In the genomic region with DNA sequence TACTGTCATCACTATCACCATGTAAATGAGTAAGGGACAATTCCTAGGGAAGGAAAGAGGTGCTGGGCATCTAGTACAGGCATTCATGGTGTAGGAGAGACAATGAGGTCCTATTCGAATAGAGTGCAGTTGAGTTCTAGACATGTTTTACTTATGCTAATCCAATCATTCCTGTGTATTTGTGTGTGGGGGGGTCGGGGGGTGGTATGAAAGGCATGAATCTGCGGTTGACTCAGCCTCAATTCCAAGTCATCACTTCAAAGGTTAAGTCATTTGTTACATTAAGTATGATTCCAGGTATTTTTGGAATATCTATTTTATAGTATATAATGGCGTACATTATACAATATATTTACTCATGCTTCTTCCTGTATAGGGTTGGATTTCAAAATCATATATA, we compare ENCODE assay signal across 17 cellular contexts.
DNase-seq lines count a peak whose midpoint lies in the region; ATAC-seq and TF ChIP-seq lines count a peak whose summit lies in the region.
"Had no signal": no experiment of that assay in that cellular context is flagged by ENCODE, and none has a peak within 500 bp of the region (broad histone marks: within the 10 kb centered on the region; RNA-seq: fewer than 3 reads in every experiment).

No MANE protein-coding gene starts in this region.

- BruUV-seq in IMR-90 (replicated peaks; lab: Mats Ljungman, UMichigan), result no TSS peak

- H3K14ac ChIP-seq in IMR-90 (replicated peaks; ENCODE audit: low read depth, low read length), result peak overlapping the region; percentile 93

- intact Hi-C loops in IMR-90 (cut with micrococcal nuclease), result no loop called here

- H3K4me2 ChIP-seq in SK-N-SH (0 out of 2 replicates have a peak overlapping the region, but pooled peaks have one; percentile 19), IMR-90 (ENCODE audit: low read depth, low read length) (no peak overlapping the region), skeletal muscle satellite cell (ENCODE audit: low read length) (no peak overlapping the region)
- H3K4me2 ChIP-seq: BLaER1 had no signal

- CTCF ChIA-PET in SK-N-SH (lab: Yijun Ruan, JAX) (no interaction called here), IMR-90 (lab: Yijun Ruan, JAX) (no interaction called here)

- ATAC-seq in SK-N-SH treated with all-trans-retinoic acid at 6 μM for 48 hours (no peak; the same call in 2 of the 3 replicates), IMR-90 (ENCODE audit: low read depth) (no peak)
- no peak for ATAC-seq in activated naive CD4-positive, alpha-beta T cell treated with anti-CD3 and anti-CD28 coated beads, Interleukin-2, amount 50 U/mL, for 72 hours
- ATAC-seq: HCT116 had no signal

- H3K9me3 ChIP-seq in SK-N-SH, result peaks cover 6% of the 10 kb centered on the region; the same call in 1 of the 2 replicates
- peaks cover 5% of the 10 kb centered on the region for H3K9me3 ChIP-seq in IMR-90 (ENCODE audit: control insufficient read depth, insufficient read depth, low read length)
- H3K9me3 ChIP-seq in skeletal muscle satellite cell (replicated peaks; ENCODE audit: low read length), result no peaks in the 10 kb centered on the region

- peak overlapping the region; percentile 67 for H2AK9ac ChIP-seq in IMR-90 (replicated peaks; ENCODE audit: low read depth, low read length, poor library complexity)

- H3K79me2 ChIP-seq in SK-N-SH (ENCODE audit: insufficient read depth), result no peaks in the 10 kb centered on the region

- H4K8ac ChIP-seq in IMR-90 (ENCODE audit: low read depth in 2 of 2, low read length in 2 of 2), result peak overlapping the region; percentile 64 to 91

- peak overlapping the region; percentile 96 for H3K4ac ChIP-seq in IMR-90 (ENCODE audit: low read depth, low read length)

- peaks cover 0 to 5% of the 10 kb centered on the region in 2 donors for H3K36me3 Mint-ChIP-seq in activated naive CD4-positive, alpha-beta T cell treated with anti-CD3 and anti-CD28 coated beads, Interleukin-2, amount 50 U/mL, for 72 hours
- H3K36me3 Mint-ChIP-seq: CD4-positive, CD25-positive, alpha-beta regulatory T cell had no signal

- TF ChIP-seq POLR2A in IMR-90 (IDR thresholded peaks at IDR 0.05; ENCODE audit: low read depth, low read length), result no peak

- H3K56ac ChIP-seq in IMR-90 (ENCODE audit: extremely low read depth, insufficient read depth, low read length), result no peak overlapping the region

- peak overlapping the region; percentile 96 for H2BK120ac ChIP-seq in IMR-90 (ENCODE audit: low read depth, low read length)

- H3K4me3 ChIP-seq in SK-N-SH (ENCODE audit: low read depth in 2 of 2, low read length in 1 of 2) (no peak overlapping the region), IMR-90 (ENCODE audit: insufficient read depth, low read depth, low read length) (no peak overlapping the region), brain microvascular endothelial cell (ENCODE audit: low read depth, low read length) (no peak overlapping the region), skeletal muscle satellite cell (ENCODE audit: low read length) (peak overlapping the region; percentile 16)
- H3K4me3 ChIP-seq: BLaER1 had no signal

- peak overlapping the region; percentile 95; the same call in 2 of the 3 replicates for H2BK15ac ChIP-seq in IMR-90 (ENCODE audit: low read depth, low read length)

- H4K91ac ChIP-seq in IMR-90 (ENCODE audit: insufficient read depth, low read depth, low read length), result peak overlapping the region; percentile 86

- H3K4me1 ChIP-seq in SK-N-SH (ENCODE audit: control insufficient read depth in 1 of 2, insufficient read depth in 2 of 2, low read depth in 1 of 2, low read length in 1 of 2) (peaks cover 0 to 14% of the 10 kb centered on the region in 2 experiments; a peak in 2 of 4 replicates), IMR-90 (ENCODE audit: control insufficient read depth, insufficient read depth, low read length) (peaks cover 9% of the 10 kb centered on the region), skeletal muscle satellite cell (ENCODE audit: control insufficient read depth, insufficient read depth, low read length) (peaks cover 36% of the 10 kb centered on the region)
- H3K4me1 ChIP-seq: BLaER1 had no signal

- TF ChIP-seq EP300 in SK-N-SH (IDR thresholded peaks at IDR 0.05; ENCODE audit: borderline replicate concordance in 1 of 2, low read depth in 1 of 2, low read length in 1 of 2), result no peak

- peak overlapping the region; percentile 98 for H2BK20ac ChIP-seq in IMR-90 (ENCODE audit: low read depth, low read length)

- peak overlapping the region; percentile 54; the same call in 1 of the 2 replicates for H3K9ac ChIP-seq in SK-N-SH
- H3K9ac ChIP-seq in IMR-90 (ENCODE audit: low read depth, low read length), result no peak overlapping the region
- no peak overlapping the region for H3K9ac ChIP-seq in skeletal muscle satellite cell (ENCODE audit: low read depth, low read length)
- H3K9ac ChIP-seq: BLaER1 had no signal

- no peaks in the 10 kb centered on the region for H3K9me2 ChIP-seq in SK-N-SH

- H3K27me3 ChIP-seq in SK-N-SH (ENCODE audit: insufficient read depth), result no peaks in the 10 kb centered on the region
- H3K27me3 ChIP-seq in IMR-90 (ENCODE audit: control insufficient read depth, insufficient read depth, low read length), result no peaks in the 10 kb centered on the region
- no peaks in the 10 kb centered on the region for H3K27me3 ChIP-seq in brain microvascular endothelial cell (replicated peaks)
- no peaks in the 10 kb centered on the region for H3K27me3 ChIP-seq in skeletal muscle satellite cell (ENCODE audit: control insufficient read depth, insufficient read depth, low read length)
- H3K27me3 ChIP-seq: BLaER1 had no signal

- peaks cover 4 to 13% of the 10 kb centered on the region in 2 donors for H3K9me3 Mint-ChIP-seq in activated naive CD4-positive, alpha-beta T cell treated with anti-CD3 and anti-CD28 coated beads, Interleukin-2, amount 50 U/mL, for 72 hours

- H2AK5ac ChIP-seq in IMR-90 (ENCODE audit: low read depth, low read length), result peak overlapping the region; percentile 87

- H3K9me1 ChIP-seq in IMR-90 (ENCODE audit: insufficient read depth, low read length), result peaks cover 5% of the 10 kb centered on the region

- H3K27ac ChIP-seq in SK-N-SH (ENCODE audit: low read depth in 2 of 2, low read length in 1 of 2) (peak overlapping the region in 1 of 2 experiments; percentile 92; a peak in 2 of 4 replicates), IMR-90 (ENCODE audit: insufficient read depth, low read length) (peak overlapping the region; percentile 30; the same call in 1 of the 2 replicates), brain microvascular endothelial cell (no peak overlapping the region)
- H3K27ac ChIP-seq: 22Rv1, BLaER1 had no signal

- no peak overlapping the region for H3K27ac Mint-ChIP-seq in activated naive CD4-positive, alpha-beta T cell treated with anti-CD3 and anti-CD28 coated beads, Interleukin-2, amount 50 U/mL, for 72 hours
- H3K27ac Mint-ChIP-seq: CD4-positive, CD25-positive, alpha-beta regulatory T cell; IgD-negative memory B cell had no signal

- peak overlapping the region; percentile 94; the same call in 1 of the 2 replicates for H3K23ac ChIP-seq in IMR-90 (ENCODE audit: low read depth, low read length)

- DNase-seq in SK-N-SH (no peak), IMR-90 (peak; percentile 58), brain microvascular endothelial cell (peak; percentile 61), NCI-H82 treated with DMSO at 0.1 percent for 48 hours (lab: John Stamatoyannopoulos, UW; ENCODE audit: unreplicated experiment) (no peak), ecto neural progenitor cell (ENCODE audit: low spot score) (no peak)
- no peak for DNase-seq in activated naive CD4-positive, alpha-beta T cell treated with anti-CD3 and anti-CD28 coated beads, Interleukin-2, amount 50 U/mL, for 72 hours (ENCODE audit: low spot score in 2 of 2)
- DNase-seq: AML-193; Calu3; CD4-positive, CD25-positive, alpha-beta regulatory T cell; DMS 273 treated with DMSO at 0.1 percent for 48 hours; GDM1 had no signal

- H3K79me1 ChIP-seq in IMR-90 (ENCODE audit: low read depth in 1 of 2, low read length in 2 of 2), result no peaks in the 10 kb centered on the region

- no peak for TF ChIP-seq CTCF in SK-N-SH (IDR thresholded peaks at IDR 0.05)
- no peak for TF ChIP-seq CTCF in IMR-90 (conservative IDR thresholded peaks at IDR 0.05; ENCODE audit: low read depth, low read length)
- no peak for TF ChIP-seq CTCF in brain microvascular endothelial cell (IDR thresholded peaks at IDR 0.05; ENCODE audit: low read depth, low read length, missing control alignments)

- peaks cover 19% of the 10 kb centered on the region for H3F3A ChIP-seq in SK-N-SH (replicated peaks; ENCODE audit: insufficient read depth)

- POLR2A ChIA-PET in SK-N-SH (lab: Yijun Ruan, JAX) (no interaction called here), IMR-90 (lab: Charles Lee; ENCODE audit: unreplicated experiment) (no interaction called here)

- H4K5ac ChIP-seq in IMR-90 (ENCODE audit: low read depth, low read length), result peak overlapping the region; percentile 52; the same call in 1 of the 2 replicates

- 60% methylated on average over 4 of the region's 4 CpGs for WGBS in SK-N-SH (ENCODE audit: low lambda C conversion rate)
- WGBS in IMR-90 (ENCODE audit: extremely low coverage in 2 of 2, insufficient read length in 1 of 2), 2 experiments, result no CpG with 5 or more reads among the region's 4 CpGs

- in situ Hi-C loops in IMR-90 (cut with MboI; ENCODE audit: low sequenced_read_pairs), result no loop called here
- in situ Hi-C loops in brain microvascular endothelial cell (cut with HindIII; ENCODE audit: low pct_ligation_motif_present, low sequenced_read_pairs), result no loop called here

- H3K18ac ChIP-seq in IMR-90 (ENCODE audit: low read depth, low read length), result peak overlapping the region; percentile 74; the same call in 1 of the 2 replicates

- TF ChIP-seq RAD21 in SK-N-SH (IDR thresholded peaks at IDR 0.05; ENCODE audit: low read length), result no peak
- TF ChIP-seq RAD21 in IMR-90 (IDR thresholded peaks at IDR 0.05; ENCODE audit: low read length), result no peak

- H2AFZ ChIP-seq in SK-N-SH (ENCODE audit: low read depth), result no peak overlapping the region
- peak overlapping the region; percentile 37 for H2AFZ ChIP-seq in IMR-90 (replicated peaks; ENCODE audit: low read length, poor library complexity)

- H4K20me1 ChIP-seq in SK-N-SH (ENCODE audit: insufficient read depth) (no peaks in the 10 kb centered on the region), IMR-90 (ENCODE audit: insufficient read depth, low read length) (no peaks in the 10 kb centered on the region)
- H4K20me1 ChIP-seq: BLaER1 had no signal

- H2BK5ac ChIP-seq in IMR-90 (ENCODE audit: low read depth, low read length, poor library complexity, severe bottlenecking), result peak overlapping the region; percentile 82

- H3K36me3 ChIP-seq in SK-N-SH (replicated peaks in 1 of 2; ENCODE audit: control insufficient read depth in 1 of 2, insufficient read depth in 2 of 2, low read length in 1 of 2) (no peaks in the 10 kb centered on the region), IMR-90 (ENCODE audit: control insufficient read depth, insufficient read depth, low read length) (no peaks in the 10 kb centered on the region), brain microvascular endothelial cell (replicated peaks) (no peaks in the 10 kb centered on the region), skeletal muscle satellite cell (ENCODE audit: insufficient read depth, low read length) (peaks cover 3% of the 10 kb centered on the region)
- H3K36me3 ChIP-seq: BLaER1 had no signal

- dilution Hi-C loops in IMR-90 (cut with HindIII; ENCODE audit: low sequenced_read_pairs, unreplicated experiment), result no loop called here

TF ChIP-seq in IMR-90, 13 proteins besides CTCF, POLR2A, EP300 and RAD21 (continues in another document):
- no peak for TF ChIP-seq SMC3 (IDR thresholded peaks at IDR 0.05; ENCODE audit: low read depth, low read length)

Comparison
In these comparisons a context has a peak if more than half of its experiments do, and no peak if none do; other contexts are left out.
1. DNase-seq: peak in IMR-90 (single experiment) and brain microvascular endothelial cell (single experiment); none in SK-N-SH (single experiment), NCI-H82 treated with DMSO at 0.1 percent for 48 hours (single experiment), activated naive CD4-positive, alpha-beta T cell treated with anti-CD3 and anti-CD28 coated beads, Interleukin-2, amount 50 U/mL, for 72 hours (0 of 2) and ecto neural progenitor cell (single experiment).